17 cellular contexts compared by ENCODE assay signal in the genomic region with DNA sequence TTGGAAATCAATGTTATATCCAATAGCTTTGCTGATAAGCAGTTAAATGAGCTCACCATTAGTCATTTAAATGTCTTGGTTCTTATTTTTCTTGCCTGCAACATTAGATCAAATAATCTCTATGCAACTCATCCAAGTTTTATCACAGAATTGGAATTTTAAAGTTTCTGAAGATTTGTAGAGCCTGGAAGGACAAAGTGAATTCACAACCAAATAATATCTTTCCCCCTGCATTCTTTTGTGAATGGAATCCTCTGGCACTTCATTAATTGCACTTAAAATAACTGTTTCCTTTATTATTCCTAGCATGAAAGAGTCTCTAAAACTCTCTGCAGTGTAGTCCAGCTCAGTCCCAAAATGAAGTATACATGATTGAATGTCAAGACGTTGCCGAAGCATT.
DNase-seq lines count a peak whose midpoint lies in the region; ATAC-seq and TF ChIP-seq lines count a peak whose summit lies in the region.
"Had no signal": no experiment of that assay in that cellular context is flagged by ENCODE, and none has a peak within 500 bp of the region (broad histone marks: within the 10 kb centered on the region; RNA-seq: fewer than 3 reads in every experiment).

No MANE protein-coding gene starts in this region.

- H3K4me3 ChIP-seq in IMR-90 (ENCODE audit: insufficient read depth, low read depth, low read length) (no peak overlapping the region), fibroblast of the aortic adventitia (ENCODE audit: low read depth, low read length) (no peak overlapping the region), WERI-Rb-1 (ENCODE audit: low read depth, low read length) (no peak overlapping the region)
- H3K4me3 ChIP-seq: Peyer's patch, SJCRH30 had no signal

- intact Hi-C loops in IMR-90 (cut with micrococcal nuclease): no loop called here

- TF ChIP-seq CTCF in IMR-90 (conservative IDR thresholded peaks at IDR 0.05; ENCODE audit: low read depth, low read length): no peak
- no peak for TF ChIP-seq CTCF in fibroblast of the aortic adventitia (IDR thresholded peaks at IDR 0.05; ENCODE audit: insufficient read depth, low read length)
- no peak for TF ChIP-seq CTCF in WERI-Rb-1 (IDR thresholded peaks at IDR 0.05; ENCODE audit: low read depth, low read length)

- in situ Hi-C loops in IMR-90 (cut with MboI; ENCODE audit: low sequenced_read_pairs): no loop called here

- H4K91ac ChIP-seq in IMR-90 (ENCODE audit: insufficient read depth, low read depth, low read length): no peak overlapping the region

- DNase-seq in EH (ENCODE audit: low read depth): peak; percentile 80
- peak; percentile 40 for DNase-seq in IMR-90
- DNase-seq in fibroblast of the aortic adventitia (ENCODE audit: low read depth): peak; percentile 69
- no peak for DNase-seq in activated gamma-delta T cell (lab: John Stamatoyannopoulos, UW)
- DNase-seq in WERI-Rb-1: no peak
- DNase-seq: NCI-H1105 treated with DMSO at 0.1 percent for 48 hours; NCI-H2081; NCI-H2171; NCI-H345; NCI-H524; NCI-H774; NK-92 treated with Interleukin-12 subunit alpha and Interleukin-12 subunit beta, amount 100 ng/mL, for 24 hours; Peyer's patch; SJCRH30 had no signal

- H4K8ac ChIP-seq in IMR-90 (ENCODE audit: low read depth in 2 of 2, low read length in 2 of 2): no peak overlapping the region

- H3K27me3 ChIP-seq in IMR-90 (ENCODE audit: control insufficient read depth, insufficient read depth, low read length) (no peaks in the 10 kb centered on the region), WERI-Rb-1 (ENCODE audit: insufficient read depth, low read depth, severe bottlenecking) (no peaks in the 10 kb centered on the region)
- H3K27me3 ChIP-seq: Peyer's patch, SJCRH30 had no signal

- H2BK15ac ChIP-seq in IMR-90 (ENCODE audit: low read depth, low read length): no peak overlapping the region

- CTCF ChIA-PET in IMR-90 (lab: Yijun Ruan, JAX): interaction anchor here (0.5 kb wide), 1 partner anchor 381 kb away, joined by 3 read pairs; no protein-coding TSS in a partner anchor

- no peak overlapping the region for H4K5ac ChIP-seq in IMR-90 (ENCODE audit: low read depth, low read length)

- no peak overlapping the region for H2AK9ac ChIP-seq in IMR-90 (replicated peaks; ENCODE audit: low read depth, low read length, poor library complexity)

- no peak overlapping the region for H3K9ac ChIP-seq in IMR-90 (ENCODE audit: low read depth, low read length)
- H3K9ac ChIP-seq: KMS-11 had no signal

- no peak overlapping the region for H2BK5ac ChIP-seq in IMR-90 (ENCODE audit: low read depth, low read length, poor library complexity, severe bottlenecking)

- H3K4me1 ChIP-seq in IMR-90 (ENCODE audit: control insufficient read depth, insufficient read depth, low read length): peaks cover 16% of the 10 kb centered on the region
- H3K4me1 ChIP-seq: Peyer's patch, SJCRH30 had no signal

- H3K79me1 ChIP-seq in IMR-90 (ENCODE audit: low read depth in 1 of 2, low read length in 2 of 2): no peaks in the 10 kb centered on the region

- no peak overlapping the region; the same call in 1 of the 2 replicates for H2BK120ac ChIP-seq in IMR-90 (ENCODE audit: low read depth, low read length)

- no peak overlapping the region for H3K18ac ChIP-seq in IMR-90 (ENCODE audit: low read depth, low read length)

- no peak overlapping the region for H2BK20ac ChIP-seq in IMR-90 (ENCODE audit: low read depth, low read length)

- no peaks in the 10 kb centered on the region for H4K20me1 ChIP-seq in IMR-90 (ENCODE audit: insufficient read depth, low read length)

- no TSS peak for BruUV-seq in IMR-90 (replicated peaks; lab: Mats Ljungman, UMichigan)

- peaks cover 4% of the 10 kb centered on the region; the same call in 1 of the 2 replicates for H3K9me1 ChIP-seq in IMR-90 (ENCODE audit: insufficient read depth, low read length)

- H3K27ac ChIP-seq in IMR-90 (ENCODE audit: insufficient read depth, low read length): no peak overlapping the region
- H3K27ac ChIP-seq in WERI-Rb-1: no peak overlapping the region
- H3K27ac ChIP-seq: KMS-11, Peyer's patch, SJCRH30 had no signal

- TF ChIP-seq RAD21 in IMR-90 (IDR thresholded peaks at IDR 0.05; ENCODE audit: low read length): no peak

- ATAC-seq in IMR-90 (ENCODE audit: low read depth): peak; percentile 18
- ATAC-seq in HG02759 (IDR thresholded peaks at IDR 0.05; ENCODE audit: unreplicated experiment): no peak
- no peak for ATAC-seq in HG02642 (IDR thresholded peaks at IDR 0.05; ENCODE audit: poor library complexity, unreplicated experiment)

- no peak overlapping the region for H3K4ac ChIP-seq in IMR-90 (ENCODE audit: low read depth, low read length)

- no peak for TF ChIP-seq POLR2A in IMR-90 (IDR thresholded peaks at IDR 0.05; ENCODE audit: low read depth, low read length)

- H3K4me2 ChIP-seq in IMR-90 (ENCODE audit: low read depth, low read length): no peak overlapping the region
- H3K4me2 ChIP-seq: KMS-11 had no signal

- no peak overlapping the region for H3K56ac ChIP-seq in IMR-90 (ENCODE audit: extremely low read depth, insufficient read depth, low read length)

- H3K23ac ChIP-seq in IMR-90 (ENCODE audit: low read depth, low read length): no peak overlapping the region

- 0 out of 2 replicates have a peak, but pooled peaks cover under 1% of the 10 kb centered on the region for H3K9me3 ChIP-seq in IMR-90 (ENCODE audit: control insufficient read depth, insufficient read depth, low read length)
- no peaks in the 10 kb centered on the region for H3K9me3 ChIP-seq in WERI-Rb-1 (ENCODE audit: severe bottlenecking)
- H3K9me3 ChIP-seq: Peyer's patch, SJCRH30 had no signal

- no peak overlapping the region for H2AFZ ChIP-seq in IMR-90 (replicated peaks; ENCODE audit: low read length, poor library complexity)

- WGBS in IMR-90 (ENCODE audit: extremely low coverage in 2 of 2, insufficient read length in 1 of 2), 2 experiments: no CpG with 5 or more reads among the region's 2 CpGs

- H3K36me3 ChIP-seq in IMR-90 (ENCODE audit: control insufficient read depth, insufficient read depth, low read length) (no peaks in the 10 kb centered on the region), WERI-Rb-1 (no peaks in the 10 kb centered on the region)
- H3K36me3 ChIP-seq: Peyer's patch, SJCRH30 had no signal

- 0 out of 2 replicates have a peak overlapping the region, but pooled peaks have one; percentile 47 for H3K14ac ChIP-seq in IMR-90 (replicated peaks; ENCODE audit: low read depth, low read length)

- dilution Hi-C loops in IMR-90 (cut with HindIII; ENCODE audit: low sequenced_read_pairs, unreplicated experiment): no loop called here

- no peak overlapping the region for H2AK5ac ChIP-seq in IMR-90 (ENCODE audit: low read depth, low read length)

- POLR2A ChIA-PET in IMR-90 (lab: Charles Lee; ENCODE audit: unreplicated experiment): no interaction called here

TF ChIP-seq in IMR-90, 13 proteins besides CTCF, POLR2A, EP300 and RAD21:
- TF ChIP-seq CEBPB (IDR thresholded peaks at IDR 0.05; ENCODE audit: low read depth, low read length) (no peak), MAZ (IDR thresholded peaks at IDR 0.05; ENCODE audit: borderline replicate concordance, low read depth, low read length) (no peak), MXI1 (IDR thresholded peaks at IDR 0.05; ENCODE audit: borderline replicate concordance, low read depth, low read length) (no peak), BHLHE40 (IDR thresholded peaks at IDR 0.05; ENCODE audit: low read depth, low read length) (no peak), RFX5 (IDR thresholded peaks at IDR 0.05; ENCODE audit: low read depth, low read length) (no peak)
- TF ChIP-seq, protein P1, sequence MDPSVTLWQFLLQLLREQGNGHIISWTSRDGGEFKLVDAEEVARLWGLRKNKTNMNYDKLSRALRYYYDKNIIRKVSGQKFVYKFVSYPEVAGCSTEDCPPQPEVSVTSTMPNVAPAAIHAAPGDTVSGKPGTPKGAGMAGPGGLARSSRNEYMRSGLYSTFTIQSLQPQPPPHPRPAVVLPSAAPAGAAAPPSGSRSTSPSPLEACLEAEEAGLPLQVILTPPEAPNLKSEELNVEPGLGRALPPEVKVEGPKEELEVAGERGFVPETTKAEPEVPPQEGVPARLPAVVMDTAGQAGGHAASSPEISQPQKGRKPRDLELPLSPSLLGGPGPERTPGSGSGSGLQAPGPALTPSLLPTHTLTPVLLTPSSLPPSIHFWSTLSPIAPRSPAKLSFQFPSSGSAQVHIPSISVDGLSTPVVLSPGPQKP (IDR thresholded peaks at IDR 0.05; ENCODE audit: borderline replicate concordance, low read depth, low read length): no peak
- TF ChIP-seq, protein P2, sequence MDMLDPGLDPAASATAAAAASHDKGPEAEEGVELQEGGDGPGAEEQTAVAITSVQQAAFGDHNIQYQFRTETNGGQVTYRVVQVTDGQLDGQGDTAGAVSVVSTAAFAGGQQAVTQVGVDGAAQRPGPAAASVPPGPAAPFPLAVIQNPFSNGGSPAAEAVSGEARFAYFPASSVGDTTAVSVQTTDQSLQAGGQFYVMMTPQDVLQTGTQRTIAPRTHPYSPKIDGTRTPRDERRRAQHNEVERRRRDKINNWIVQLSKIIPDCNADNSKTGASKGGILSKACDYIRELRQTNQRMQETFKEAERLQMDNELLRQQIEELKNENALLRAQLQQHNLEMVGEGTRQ (IDR thresholded peaks at IDR 0.05; ENCODE audit: low read depth, low read length): no peak

Comparison
In these comparisons a context has a peak if more than half of its experiments do, and no peak if none do; other contexts are left out.
1. DNase-seq: peak in EH (single experiment), IMR-90 (single experiment) and fibroblast of the aortic adventitia (single experiment); none in activated gamma-delta T cell (single experiment) and WERI-Rb-1 (single experiment).